ENCODE assay signal across 8 cellular contexts in genomic region chr10:113087082-113088029, GRCh38.
DNase-seq lines count a peak whose midpoint lies in the region; ATAC-seq and TF ChIP-seq lines count a peak whose summit lies in the region.

No MANE protein-coding gene starts in this region.

- H3K4me3 ChIP-seq in AG10803 (ENCODE audit: low read length) = no peak overlapping the region
- H3K4me3 ChIP-seq in ectodermal cell (ENCODE audit: insufficient read depth, low read depth, low read length) = no peak overlapping the region

- peak; percentile 100 for DNase-seq in AG10803 (ENCODE audit: low read depth)
- DNase-seq in NCI-H460 (ENCODE audit: extremely low read depth, low read depth) = peak; percentile 85
- no peak for DNase-seq in mesothelial cell of epicardium (ENCODE audit: low spot score in 2 of 2, unreplicated experiment in 2 of 2)
- no peak for DNase-seq in stimulated activated CD4-positive, alpha-beta T cell treated with anti-CD3 and anti-CD28 coated beads, Interleukin-4, amount 100 ng/mL, for 4 hours
- DNase-seq in NCI-H1105 treated with DMSO at 0.1 percent for 48 hours (lab: John Stamatoyannopoulos, UW) = no peak

- peak overlapping the region; percentile 76 for H3K27ac Mint-ChIP-seq in mesothelial cell of epicardium

- ATAC-seq in GM21717 (IDR thresholded peaks at IDR 0.05; ENCODE audit: unreplicated experiment) (no peak), GM18505 (IDR thresholded peaks at IDR 0.05; ENCODE audit: unreplicated experiment) (no peak)

- no peaks in the 10 kb centered on the region for H3K9me3 ChIP-seq in ectodermal cell (ENCODE audit: control insufficient read depth, low read length)

- H3K36me3 Mint-ChIP-seq in mesothelial cell of epicardium = peaks cover 22% of the 10 kb centered on the region

- TF ChIP-seq POLR2A in GM18505 (IDR thresholded peaks at IDR 0.05; ENCODE audit: borderline replicate concordance, extremely low read depth, insufficient read depth, insufficient read length) = no peak

- peak overlapping the region; percentile 47 for H3K27ac ChIP-seq in ectodermal cell (ENCODE audit: insufficient read depth, low read depth, low read length, poor library complexity, severe bottlenecking)

- no peaks in the 10 kb centered on the region for H3K9me3 Mint-ChIP-seq in mesothelial cell of epicardium

- no peak overlapping the region for H3K4me3 Mint-ChIP-seq in mesothelial cell of epicardium

- no peaks in the 10 kb centered on the region for H3K27me3 ChIP-seq in ectodermal cell (ENCODE audit: control insufficient read depth, insufficient read depth, low read length, poor library complexity, severe bottlenecking)

- 74 to 82% methylated on average over 11 of the region's 11 CpGs for WGBS in ectodermal cell, 2 experiments

- TF ChIP-seq CTCF in AG10803 (conservative IDR thresholded peaks at IDR 0.05; ENCODE audit: low read length) (no peak), mesothelial cell of epicardium (IDR thresholded peaks at IDR 0.05; ENCODE audit: unreplicated experiment) (no peak)

- no peaks in the 10 kb centered on the region for H3K27me3 Mint-ChIP-seq in mesothelial cell of epicardium (ENCODE audit: low read depth)

- H3K4me1 Mint-ChIP-seq in mesothelial cell of epicardium = peaks cover 8% of the 10 kb centered on the region

- no peaks in the 10 kb centered on the region for H3K4me1 ChIP-seq in ectodermal cell (ENCODE audit: control insufficient read depth, insufficient read depth, low read length)

- H3K36me3 ChIP-seq in ectodermal cell (ENCODE audit: control insufficient read depth, insufficient read depth, low read length) = no peaks in the 10 kb centered on the region

Comparison
In these comparisons a context has a peak if more than half of its experiments do, and no peak if none do; other contexts are left out.
1. DNase-seq: peak in AG10803 (single experiment) and NCI-H460 (single experiment); none in mesothelial cell of epicardium (0 of 2), stimulated activated CD4-positive, alpha-beta T cell treated with anti-CD3 and anti-CD28 coated beads, Interleukin-4, amount 100 ng/mL, for 4 hours (0 of 2) and NCI-H1105 treated with DMSO at 0.1 percent for 48 hours (single experiment).